ENCODE assay signal across 1 cellular context in the genomic region with DNA sequence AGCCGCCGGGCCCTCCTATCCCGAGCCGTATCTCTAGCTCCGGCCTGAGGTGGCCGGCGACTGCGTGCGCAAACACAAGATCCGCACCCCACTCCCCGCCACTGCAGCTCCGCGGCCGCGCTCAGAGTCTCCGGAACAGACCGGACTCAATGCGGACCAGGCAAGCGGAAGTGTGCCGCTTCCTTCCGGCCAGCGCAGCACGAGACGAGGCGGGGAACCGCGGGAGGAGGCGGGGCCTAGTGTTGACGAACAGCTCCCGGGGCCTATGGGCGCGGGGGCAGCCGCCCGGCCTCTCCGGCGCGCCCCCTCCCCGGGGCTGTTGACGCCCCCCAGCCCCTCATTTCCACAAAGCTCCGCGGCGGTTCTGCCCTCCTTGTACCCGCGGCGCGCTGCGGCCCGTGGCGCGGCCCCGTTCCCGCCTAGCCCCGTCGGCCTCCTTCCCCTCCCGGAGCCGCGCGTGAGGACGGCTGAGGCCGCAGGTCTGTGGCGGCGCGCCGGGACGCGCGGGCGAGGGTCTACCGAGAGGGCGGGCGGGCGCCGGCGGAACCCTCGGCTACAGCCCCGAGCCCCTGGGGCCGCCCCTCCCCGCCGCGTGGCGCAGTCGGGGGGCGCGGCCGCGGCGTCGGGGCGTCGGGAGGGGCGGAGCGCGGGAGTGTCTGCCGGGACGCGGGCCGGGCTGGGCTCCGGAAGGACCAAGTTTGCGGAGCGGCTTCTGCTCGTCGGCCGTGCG.
TF ChIP-seq lines count a peak whose summit lies in the region.

A gene with protein sequence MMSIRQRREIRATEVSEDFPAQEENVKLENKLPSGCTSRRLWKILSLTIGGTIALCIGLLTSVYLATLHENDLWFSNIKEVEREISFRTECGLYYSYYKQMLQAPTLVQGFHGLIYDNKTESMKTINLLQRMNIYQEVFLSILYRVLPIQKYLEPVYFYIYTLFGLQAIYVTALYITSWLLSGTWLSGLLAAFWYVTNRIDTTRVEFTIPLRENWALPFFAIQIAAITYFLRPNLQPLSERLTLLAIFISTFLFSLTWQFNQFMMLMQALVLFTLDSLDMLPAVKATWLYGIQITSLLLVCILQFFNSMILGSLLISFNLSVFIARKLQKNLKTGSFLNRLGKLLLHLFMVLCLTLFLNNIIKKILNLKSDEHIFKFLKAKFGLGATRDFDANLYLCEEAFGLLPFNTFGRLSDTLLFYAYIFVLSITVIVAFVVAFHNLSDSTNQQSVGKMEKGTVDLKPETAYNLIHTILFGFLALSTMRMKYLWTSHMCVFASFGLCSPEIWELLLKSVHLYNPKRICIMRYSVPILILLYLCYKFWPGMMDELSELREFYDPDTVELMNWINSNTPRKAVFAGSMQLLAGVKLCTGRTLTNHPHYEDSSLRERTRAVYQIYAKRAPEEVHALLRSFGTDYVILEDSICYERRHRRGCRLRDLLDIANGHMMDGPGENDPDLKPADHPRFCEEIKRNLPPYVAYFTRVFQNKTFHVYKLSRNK (plus strand): TSS at position 340 of the 730 bp plus-strand sequence. CDS start 2,484 bp downstream, outside the sequence.

TF ChIP-seq in HepG2, 621 proteins besides CTCF, POLR2A, EP300 and RAD21 (continued from another document and continues in another):
- TF ChIP-seq, protein P1, sequence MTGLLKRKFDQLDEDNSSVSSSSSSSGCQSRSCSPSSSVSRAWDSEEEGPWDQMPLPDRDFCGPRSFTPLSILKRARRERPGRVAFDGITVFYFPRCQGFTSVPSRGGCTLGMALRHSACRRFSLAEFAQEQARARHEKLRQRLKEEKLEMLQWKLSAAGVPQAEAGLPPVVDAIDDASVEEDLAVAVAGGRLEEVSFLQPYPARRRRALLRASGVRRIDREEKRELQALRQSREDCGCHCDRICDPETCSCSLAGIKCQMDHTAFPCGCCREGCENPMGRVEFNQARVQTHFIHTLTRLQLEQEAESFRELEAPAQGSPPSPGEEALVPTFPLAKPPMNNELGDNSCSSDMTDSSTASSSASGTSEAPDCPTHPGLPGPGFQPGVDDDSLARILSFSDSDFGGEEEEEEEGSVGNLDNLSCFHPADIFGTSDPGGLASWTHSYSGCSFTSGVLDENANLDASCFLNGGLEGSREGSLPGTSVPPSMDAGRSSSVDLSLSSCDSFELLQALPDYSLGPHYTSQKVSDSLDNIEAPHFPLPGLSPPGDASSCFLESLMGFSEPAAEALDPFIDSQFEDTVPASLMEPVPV (CRISPR knock-in tag; IDR thresholded peaks at IDR 0.05) = no peak; the same call in 1 of the 2 replicates
- TF ChIP-seq ZFX (CRISPR knock-in tag; IDR thresholded peaks at IDR 0.05; ENCODE audit: low read depth) = peak; percentile 85
- TF ChIP-seq, protein P2, sequence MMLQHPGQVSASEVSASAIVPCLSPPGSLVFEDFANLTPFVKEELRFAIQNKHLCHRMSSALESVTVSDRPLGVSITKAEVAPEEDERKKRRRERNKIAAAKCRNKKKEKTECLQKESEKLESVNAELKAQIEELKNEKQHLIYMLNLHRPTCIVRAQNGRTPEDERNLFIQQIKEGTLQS (CRISPR knock-in tag; IDR thresholded peaks at IDR 0.05) = peak; percentile 11; the same call in 1 of the 2 replicates
- TF ChIP-seq, protein P3, sequence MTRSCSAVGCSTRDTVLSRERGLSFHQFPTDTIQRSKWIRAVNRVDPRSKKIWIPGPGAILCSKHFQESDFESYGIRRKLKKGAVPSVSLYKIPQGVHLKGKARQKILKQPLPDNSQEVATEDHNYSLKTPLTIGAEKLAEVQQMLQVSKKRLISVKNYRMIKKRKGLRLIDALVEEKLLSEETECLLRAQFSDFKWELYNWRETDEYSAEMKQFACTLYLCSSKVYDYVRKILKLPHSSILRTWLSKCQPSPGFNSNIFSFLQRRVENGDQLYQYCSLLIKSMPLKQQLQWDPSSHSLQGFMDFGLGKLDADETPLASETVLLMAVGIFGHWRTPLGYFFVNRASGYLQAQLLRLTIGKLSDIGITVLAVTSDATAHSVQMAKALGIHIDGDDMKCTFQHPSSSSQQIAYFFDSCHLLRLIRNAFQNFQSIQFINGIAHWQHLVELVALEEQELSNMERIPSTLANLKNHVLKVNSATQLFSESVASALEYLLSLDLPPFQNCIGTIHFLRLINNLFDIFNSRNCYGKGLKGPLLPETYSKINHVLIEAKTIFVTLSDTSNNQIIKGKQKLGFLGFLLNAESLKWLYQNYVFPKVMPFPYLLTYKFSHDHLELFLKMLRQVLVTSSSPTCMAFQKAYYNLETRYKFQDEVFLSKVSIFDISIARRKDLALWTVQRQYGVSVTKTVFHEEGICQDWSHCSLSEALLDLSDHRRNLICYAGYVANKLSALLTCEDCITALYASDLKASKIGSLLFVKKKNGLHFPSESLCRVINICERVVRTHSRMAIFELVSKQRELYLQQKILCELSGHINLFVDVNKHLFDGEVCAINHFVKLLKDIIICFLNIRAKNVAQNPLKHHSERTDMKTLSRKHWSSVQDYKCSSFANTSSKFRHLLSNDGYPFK (CRISPR knock-in tag; IDR thresholded peaks at IDR 0.05; ENCODE audit: borderline replicate concordance) = peak; percentile 60; the same call in 1 of the 2 replicates
- no peak for TF ChIP-seq ZNF263 (CRISPR knock-in tag; IDR thresholded peaks at IDR 0.05)
- TF ChIP-seq REPIN1 (CRISPR knock-in tag; IDR thresholded peaks at IDR 0.05; ENCODE audit: borderline replicate concordance, low read depth) = peak; percentile 26; the same call in 1 of the 2 replicates
- peak; percentile 53; the same call in 1 of the 2 replicates for TF ChIP-seq ZSCAN31 (CRISPR knock-in tag; IDR thresholded peaks at IDR 0.05; ENCODE audit: low read depth)
- TF ChIP-seq, protein P4, sequence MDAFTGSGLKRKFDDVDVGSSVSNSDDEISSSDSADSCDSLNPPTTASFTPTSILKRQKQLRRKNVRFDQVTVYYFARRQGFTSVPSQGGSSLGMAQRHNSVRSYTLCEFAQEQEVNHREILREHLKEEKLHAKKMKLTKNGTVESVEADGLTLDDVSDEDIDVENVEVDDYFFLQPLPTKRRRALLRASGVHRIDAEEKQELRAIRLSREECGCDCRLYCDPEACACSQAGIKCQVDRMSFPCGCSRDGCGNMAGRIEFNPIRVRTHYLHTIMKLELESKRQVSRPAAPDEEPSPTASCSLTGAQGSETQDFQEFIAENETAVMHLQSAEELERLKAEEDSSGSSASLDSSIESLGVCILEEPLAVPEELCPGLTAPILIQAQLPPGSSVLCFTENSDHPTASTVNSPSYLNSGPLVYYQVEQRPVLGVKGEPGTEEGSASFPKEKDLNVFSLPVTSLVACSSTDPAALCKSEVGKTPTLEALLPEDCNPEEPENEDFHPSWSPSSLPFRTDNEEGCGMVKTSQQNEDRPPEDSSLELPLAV (CRISPR knock-in tag; conservative IDR thresholded peaks at IDR 0.05; ENCODE audit: low read depth) = 0 out of 2 replicates have a peak, but pooled peaks have one; percentile 34
- TF ChIP-seq NBN (conservative IDR thresholded peaks at IDR 0.05) = no peak
- TF ChIP-seq, protein P5, sequence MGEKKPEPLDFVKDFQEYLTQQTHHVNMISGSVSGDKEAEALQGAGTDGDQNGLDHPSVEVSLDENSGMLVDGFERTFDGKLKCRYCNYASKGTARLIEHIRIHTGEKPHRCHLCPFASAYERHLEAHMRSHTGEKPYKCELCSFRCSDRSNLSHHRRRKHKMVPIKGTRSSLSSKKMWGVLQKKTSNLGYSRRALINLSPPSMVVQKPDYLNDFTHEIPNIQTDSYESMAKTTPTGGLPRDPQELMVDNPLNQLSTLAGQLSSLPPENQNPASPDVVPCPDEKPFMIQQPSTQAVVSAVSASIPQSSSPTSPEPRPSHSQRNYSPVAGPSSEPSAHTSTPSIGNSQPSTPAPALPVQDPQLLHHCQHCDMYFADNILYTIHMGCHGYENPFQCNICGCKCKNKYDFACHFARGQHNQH (CRISPR knock-in tag; IDR thresholded peaks at IDR 0.05) = peak; percentile 80
- TF ChIP-seq, protein P6, sequence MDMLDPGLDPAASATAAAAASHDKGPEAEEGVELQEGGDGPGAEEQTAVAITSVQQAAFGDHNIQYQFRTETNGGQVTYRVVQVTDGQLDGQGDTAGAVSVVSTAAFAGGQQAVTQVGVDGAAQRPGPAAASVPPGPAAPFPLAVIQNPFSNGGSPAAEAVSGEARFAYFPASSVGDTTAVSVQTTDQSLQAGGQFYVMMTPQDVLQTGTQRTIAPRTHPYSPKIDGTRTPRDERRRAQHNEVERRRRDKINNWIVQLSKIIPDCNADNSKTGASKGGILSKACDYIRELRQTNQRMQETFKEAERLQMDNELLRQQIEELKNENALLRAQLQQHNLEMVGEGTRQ (IDR thresholded peaks at IDR 0.05; ENCODE audit: low read depth, low read length) = no peak
- TF ChIP-seq, protein P6 (CRISPR knock-in tag; IDR thresholded peaks at IDR 0.05; ENCODE audit: borderline replicate concordance) = no peak; the same call in 1 of the 2 replicates
- TF ChIP-seq ISL2 (CRISPR knock-in tag; IDR thresholded peaks at IDR 0.05) = peak; percentile 54; the same call in 1 of the 2 replicates
- TF ChIP-seq RBM39 (IDR thresholded peaks at IDR 0.05; ENCODE audit: low read depth, low read length, poor library complexity, severe bottlenecking) = peak; percentile 32
- TF ChIP-seq ZC3H13 (CRISPR knock-in tag; IDR thresholded peaks at IDR 0.05) = peak; percentile 87
- TF ChIP-seq, protein P7, sequence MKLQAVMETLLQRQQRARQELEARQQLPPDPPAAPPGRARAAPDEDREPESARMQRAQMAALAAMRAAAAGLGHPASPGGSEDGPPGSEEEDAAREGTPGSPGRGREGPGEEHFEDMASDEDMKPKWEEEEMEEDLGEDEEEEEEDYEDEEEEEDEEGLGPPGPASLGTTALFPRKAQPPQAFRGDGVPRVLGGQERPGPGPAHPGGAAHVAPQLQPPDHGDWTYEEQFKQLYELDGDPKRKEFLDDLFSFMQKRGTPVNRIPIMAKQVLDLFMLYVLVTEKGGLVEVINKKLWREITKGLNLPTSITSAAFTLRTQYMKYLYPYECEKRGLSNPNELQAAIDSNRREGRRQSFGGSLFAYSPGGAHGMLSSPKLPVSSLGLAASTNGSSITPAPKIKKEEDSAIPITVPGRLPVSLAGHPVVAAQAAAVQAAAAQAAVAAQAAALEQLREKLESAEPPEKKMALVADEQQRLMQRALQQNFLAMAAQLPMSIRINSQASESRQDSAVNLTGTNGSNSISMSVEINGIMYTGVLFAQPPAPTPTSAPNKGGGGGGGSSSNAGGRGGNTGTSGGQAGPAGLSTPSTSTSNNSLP (IDR thresholded peaks at IDR 0.05; ENCODE audit: low read depth, low read length) = no peak
- peak; percentile 31; the same call in 1 of the 2 replicates for TF ChIP-seq KDM5A (IDR thresholded peaks at IDR 0.05; ENCODE audit: borderline replicate concordance, low read length)
- TF ChIP-seq ZNF768 (CRISPR knock-in tag; IDR thresholded peaks at IDR 0.05) = peak; percentile 79
- 0 out of 2 replicates have a peak, but pooled peaks have one; percentile 11 for TF ChIP-seq TEAD2 (CRISPR knock-in tag; IDR thresholded peaks at IDR 0.05)
- TF ChIP-seq, protein P8, sequence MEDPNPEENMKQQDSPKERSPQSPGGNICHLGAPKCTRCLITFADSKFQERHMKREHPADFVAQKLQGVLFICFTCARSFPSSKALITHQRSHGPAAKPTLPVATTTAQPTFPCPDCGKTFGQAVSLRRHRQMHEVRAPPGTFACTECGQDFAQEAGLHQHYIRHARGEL (CRISPR knock-in tag; IDR thresholded peaks at IDR 0.05) = no peak
- TF ChIP-seq, protein P9, sequence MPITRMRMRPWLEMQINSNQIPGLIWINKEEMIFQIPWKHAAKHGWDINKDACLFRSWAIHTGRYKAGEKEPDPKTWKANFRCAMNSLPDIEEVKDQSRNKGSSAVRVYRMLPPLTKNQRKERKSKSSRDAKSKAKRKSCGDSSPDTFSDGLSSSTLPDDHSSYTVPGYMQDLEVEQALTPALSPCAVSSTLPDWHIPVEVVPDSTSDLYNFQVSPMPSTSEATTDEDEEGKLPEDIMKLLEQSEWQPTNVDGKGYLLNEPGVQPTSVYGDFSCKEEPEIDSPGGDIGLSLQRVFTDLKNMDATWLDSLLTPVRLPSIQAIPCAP (CRISPR knock-in tag; IDR thresholded peaks at IDR 0.05; ENCODE audit: low read depth) = no peak
- TF ChIP-seq, protein P10, sequence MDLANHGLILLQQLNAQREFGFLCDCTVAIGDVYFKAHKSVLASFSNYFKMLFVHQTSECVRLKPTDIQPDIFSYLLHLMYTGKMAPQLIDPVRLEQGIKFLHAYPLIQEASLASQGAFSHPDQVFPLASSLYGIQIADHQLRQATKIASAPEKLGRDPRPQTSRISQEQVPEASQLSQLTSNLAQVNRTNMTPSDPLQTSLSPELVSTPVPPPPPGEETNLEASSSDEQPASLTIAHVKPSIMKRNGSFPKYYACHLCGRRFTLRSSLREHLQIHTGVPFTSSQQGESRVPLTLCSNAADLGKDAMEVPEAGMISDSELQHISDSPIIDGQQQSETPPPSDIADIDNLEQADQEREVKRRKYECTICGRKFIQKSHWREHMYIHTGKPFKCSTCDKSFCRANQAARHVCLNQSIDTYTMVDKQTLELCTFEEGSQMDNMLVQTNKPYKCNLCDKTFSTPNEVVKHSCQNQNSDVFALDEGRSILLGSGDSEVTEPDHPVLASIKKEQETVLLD (CRISPR knock-in tag; IDR thresholded peaks at IDR 0.05; ENCODE audit: low read depth) = peak; percentile 74
- peak; percentile 84 for TF ChIP-seq SRSF4 (IDR thresholded peaks at IDR 0.05; ENCODE audit: low read depth, low read length, poor library complexity, severe bottlenecking)
- TF ChIP-seq, protein P11, sequence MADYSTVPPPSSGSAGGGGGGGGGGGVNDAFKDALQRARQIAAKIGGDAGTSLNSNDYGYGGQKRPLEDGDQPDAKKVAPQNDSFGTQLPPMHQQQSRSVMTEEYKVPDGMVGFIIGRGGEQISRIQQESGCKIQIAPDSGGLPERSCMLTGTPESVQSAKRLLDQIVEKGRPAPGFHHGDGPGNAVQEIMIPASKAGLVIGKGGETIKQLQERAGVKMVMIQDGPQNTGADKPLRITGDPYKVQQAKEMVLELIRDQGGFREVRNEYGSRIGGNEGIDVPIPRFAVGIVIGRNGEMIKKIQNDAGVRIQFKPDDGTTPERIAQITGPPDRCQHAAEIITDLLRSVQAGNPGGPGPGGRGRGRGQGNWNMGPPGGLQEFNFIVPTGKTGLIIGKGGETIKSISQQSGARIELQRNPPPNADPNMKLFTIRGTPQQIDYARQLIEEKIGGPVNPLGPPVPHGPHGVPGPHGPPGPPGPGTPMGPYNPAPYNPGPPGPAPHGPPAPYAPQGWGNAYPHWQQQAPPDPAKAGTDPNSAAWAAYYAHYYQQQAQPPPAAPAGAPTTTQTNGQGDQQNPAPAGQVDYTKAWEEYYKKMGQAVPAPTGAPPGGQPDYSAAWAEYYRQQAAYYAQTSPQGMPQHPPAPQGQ (CRISPR knock-in tag; IDR thresholded peaks at IDR 0.05; ENCODE audit: borderline replicate concordance) = no peak
- TF ChIP-seq PHF20 (CRISPR knock-in tag; IDR thresholded peaks at IDR 0.05) = peak; percentile 81
